ENCODE assay signal across 12 cellular contexts in genomic region chr1:4172659-4173599, GRCh38.
DNase-seq lines count a peak whose midpoint lies in the region; ATAC-seq, FAIRE-seq and TF ChIP-seq lines count a peak whose summit lies in the region.
"Had no signal": no experiment of that assay in that cellular context is flagged by ENCODE, and none has a peak within 500 bp of the region (broad histone marks: within the 10 kb centered on the region; RNA-seq: fewer than 3 reads in every experiment).

No MANE protein-coding gene starts in this region.

- H3K27ac ChIP-seq in MM.1S (ENCODE audit: low read length) (no peak overlapping the region), coronary artery (no peak overlapping the region)
- H3K27ac ChIP-seq: tibial artery had no signal

- H3K4me3 ChIP-seq in MM.1S (ENCODE audit: low read length) = no peak overlapping the region
- no peak overlapping the region for H3K4me3 ChIP-seq in coronary artery
- H3K4me3 ChIP-seq: tibial artery had no signal

- H3K27me3 Mint-ChIP-seq in activated naive CD4-positive, alpha-beta T cell treated with anti-CD3 and anti-CD28 coated beads, Interleukin-2, amount 10 ng/mL, durations not matched to agents 7 days and 5 days = peaks cover 15% of the 10 kb centered on the region
- peaks cover 3% of the 10 kb centered on the region for H3K27me3 Mint-ChIP-seq in HFFc6 (ENCODE audit: insufficient read depth)

- H2AFZ ChIP-seq in MM.1S (ENCODE audit: low read length) = no peak overlapping the region

- no peak overlapping the region for H3K27ac Mint-ChIP-seq in activated naive CD4-positive, alpha-beta T cell treated with anti-CD3 and anti-CD28 coated beads, Interleukin-2, amount 10 ng/mL, durations not matched to agents 7 days and 5 days
- H3K27ac Mint-ChIP-seq in HFFc6 = no peak overlapping the region

- no peak overlapping the region for H3K9ac ChIP-seq in MM.1S (ENCODE audit: low read length)

- no peak for FAIRE-seq in HTR-8/SVneo (lab: Jason Lieb, UNC)

- H3F3A ChIP-seq in MM.1S (ENCODE audit: insufficient read depth, low read length) = no peaks in the 10 kb centered on the region

- H3K27me3 ChIP-seq in MM.1S (replicated peaks; ENCODE audit: insufficient read depth, low read length) = peaks cover 73% of the 10 kb centered on the region

- H4K20me1 ChIP-seq in MM.1S (ENCODE audit: insufficient read depth, low read length) = no peaks in the 10 kb centered on the region

- no peaks in the 10 kb centered on the region for H3K9me2 ChIP-seq in MM.1S (replicated peaks; ENCODE audit: insufficient read depth, low read length)

- no peaks in the 10 kb centered on the region for H3K79me2 ChIP-seq in MM.1S (ENCODE audit: low read length)

- peaks cover 9% of the 10 kb centered on the region for H3K4me1 Mint-ChIP-seq in activated naive CD4-positive, alpha-beta T cell treated with anti-CD3 and anti-CD28 coated beads, Interleukin-2, amount 10 ng/mL, durations not matched to agents 7 days and 5 days
- no peaks in the 10 kb centered on the region for H3K4me1 Mint-ChIP-seq in HFFc6 (ENCODE audit: low read depth)

- peak; percentile 11 for ATAC-seq in stimulated activated naive CD8-positive, alpha-beta T cell treated with anti-CD3 and anti-CD28 coated beads, Interleukin-15, Interleukin-2, amounts not matched to agents 100 U/mL and 50 U/mL, for 24 hours
- ATAC-seq in HG03095 (IDR thresholded peaks at IDR 0.05; ENCODE audit: unreplicated experiment) = no peak

- H3K4me2 ChIP-seq in MM.1S (ENCODE audit: low read depth, low read length) = no peak overlapping the region

- DNase-seq in activated naive CD4-positive, alpha-beta T cell treated with anti-CD3 and anti-CD28 coated beads, Interleukin-2, amount 10 ng/mL, durations not matched to agents 7 days and 5 days = peak; percentile 66
- no peak for DNase-seq in activated naive CD4-positive, alpha-beta T cell treated with Interleukin-2 at 50 U/mL for 16 hours
- DNase-seq in MM.1S (peak; percentile 53), coronary artery (ENCODE audit: low spot score) (peak; percentile 60), HTR-8/SVneo (ENCODE audit: insufficient read length, low spot score) (no peak), HFFc6 (no peak)
- DNase-seq in stimulated activated naive CD8-positive, alpha-beta T cell treated with anti-CD3 and anti-CD28 coated beads, Interleukin-15, Interleukin-2, amounts not matched to agents 100 U/mL and 50 U/mL, for 24 hours = peak; percentile 22
- DNase-seq: DMS53, foreskin fibroblast, NCI-H524 treated with DMSO at 0.1 percent for 48 hours had no signal

- no peaks in the 10 kb centered on the region for H3K9me3 Mint-ChIP-seq in activated naive CD4-positive, alpha-beta T cell treated with anti-CD3 and anti-CD28 coated beads, Interleukin-2, amount 10 ng/mL, durations not matched to agents 7 days and 5 days
- H3K9me3 Mint-ChIP-seq in HFFc6 = peaks cover 89% of the 10 kb centered on the region

- H3K36me3 Mint-ChIP-seq in activated naive CD4-positive, alpha-beta T cell treated with anti-CD3 and anti-CD28 coated beads, Interleukin-2, amount 10 ng/mL, durations not matched to agents 7 days and 5 days = no peaks in the 10 kb centered on the region
- H3K36me3 Mint-ChIP-seq in HFFc6 (ENCODE audit: low read depth) = peaks cover 10% of the 10 kb centered on the region; the same call in 1 of the 2 replicates

- no peaks in the 10 kb centered on the region for H3K4me1 ChIP-seq in MM.1S (ENCODE audit: low read length)
- H3K4me1 ChIP-seq: tibial artery had no signal

- peak; percentile 37 for TF ChIP-seq CTCF in MM.1S (IDR thresholded peaks at IDR 0.05; ENCODE audit: low read length)
- no peak for TF ChIP-seq CTCF in coronary artery (IDR thresholded peaks at IDR 0.05)
- TF ChIP-seq CTCF in HFFc6 (IDR thresholded peaks at IDR 0.05) = no peak

- no peak overlapping the region for H3K4me3 Mint-ChIP-seq in activated naive CD4-positive, alpha-beta T cell treated with anti-CD3 and anti-CD28 coated beads, Interleukin-2, amount 10 ng/mL, durations not matched to agents 7 days and 5 days
- no peak overlapping the region for H3K4me3 Mint-ChIP-seq in HFFc6

- CTCF ChIA-PET in activated naive CD4-positive, alpha-beta T cell treated with anti-CD3 and anti-CD28 coated beads, Interleukin-2, amount 10 ng/mL, durations not matched to agents 7 days and 5 days (lab: Charles Lee) = no interaction called here

- no peaks in the 10 kb centered on the region for H3K36me3 ChIP-seq in MM.1S (replicated peaks; ENCODE audit: insufficient read depth, low read length)
- H3K36me3 ChIP-seq: tibial artery had no signal

- H3K9me3 ChIP-seq in MM.1S (replicated peaks; ENCODE audit: insufficient read depth, low read length) = no peaks in the 10 kb centered on the region
- H3K9me3 ChIP-seq: tibial artery had no signal

Comparison
In these comparisons a context has a peak if more than half of its experiments do, and no peak if none do; other contexts are left out.
1. DNase-seq: peak in activated naive CD4-positive, alpha-beta T cell treated with anti-CD3 and anti-CD28 coated beads, Interleukin-2, amount 10 ng/mL, durations not matched to agents 7 days and 5 days (single experiment), MM.1S (single experiment), coronary artery (single experiment) and stimulated activated naive CD8-positive, alpha-beta T cell treated with anti-CD3 and anti-CD28 coated beads, Interleukin-15, Interleukin-2, amounts not matched to agents 100 U/mL and 50 U/mL, for 24 hours (single experiment); none in activated naive CD4-positive, alpha-beta T cell treated with Interleukin-2 at 50 U/mL for 16 hours (single experiment), HTR-8/SVneo (single experiment) and HFFc6 (single experiment).